In genomic region chr19:795691-796581, GRCh38 we compare ENCODE assay signal across 8 cellular contexts. TPM values are rescaled to one million over a fixed set of nuclear protein-coding genes. Genes with fewer than 3 reads are reported as not detected.
DNase-seq lines count a peak whose midpoint lies in the region; ATAC-seq, FAIRE-seq and TF ChIP-seq lines count a peak whose summit lies in the region.

No MANE protein-coding gene starts in this region.

- DNase-seq in stimulated activated CD4-positive, alpha-beta T cell treated with anti-CD3 and anti-CD28 coated beads, Interleukin-4, amount 100 ng/mL, for 24 hours: peak; percentile 3
- DNase-seq in stimulated activated CD4-positive, alpha-beta T cell treated with anti-CD3 and anti-CD28 coated beads, Interleukin-12 subunit alpha, Interleukin-12 subunit beta, amount 100 ng/mL, for 4 hours: no peak
- no peak for DNase-seq in bronchial epithelial cell (ENCODE audit: low read depth)
- peak in 2 of 3 donors; percentile 61 to 71 for DNase-seq in mucosa of descending colon
- DNase-seq in uterus: peak in 1 of 2 donors; percentile 46
- DNase-seq in activated CD4-positive, alpha-beta T cell treated with anti-CD3 and anti-CD28 coated beads, Interleukin-2, amount 50 U/mL, for 4 hours: no peak

- H3K27me3 ChIP-seq in bronchial epithelial cell (ENCODE audit: control insufficient read depth, insufficient read depth, low read length) (no peaks in the 10 kb centered on the region), uterus (no peaks in the 10 kb centered on the region)

- H3K9me3 ChIP-seq in mucosa of descending colon (no peaks in the 10 kb centered on the region), uterus (no peaks in the 10 kb centered on the region)

- no peak for ATAC-seq in mucosa of descending colon
- no peak for ATAC-seq in GM18870 (IDR thresholded peaks at IDR 0.05; ENCODE audit: unreplicated experiment)
- ATAC-seq in HG03342 (IDR thresholded peaks at IDR 0.05; ENCODE audit: unreplicated experiment): no peak

- TF ChIP-seq CTCF in bronchial epithelial cell (IDR thresholded peaks at IDR 0.05; ENCODE audit: insufficient read depth, low read length, severe bottlenecking): no peak
- no peak for TF ChIP-seq CTCF in mucosa of descending colon (IDR thresholded peaks at IDR 0.05)
- TF ChIP-seq CTCF in uterus (IDR thresholded peaks at IDR 0.05): no peak

- intact Hi-C loops in mucosa of descending colon (cut with DNase I, micrococcal nuclease) (no loop called here), uterus (cut with DNase I; ENCODE audit: low total_unique reads) (no loop called here)

- H3K36me3 ChIP-seq in bronchial epithelial cell (ENCODE audit: control insufficient read depth, insufficient read depth, low read length): peaks cover 17% of the 10 kb centered on the region
- peaks cover 5% of the 10 kb centered on the region for H3K36me3 ChIP-seq in mucosa of descending colon (ENCODE audit: low read depth)
- no peaks in the 10 kb centered on the region for H3K36me3 ChIP-seq in uterus

- peak overlapping the region; percentile 55 for H3K4me3 ChIP-seq in bronchial epithelial cell (ENCODE audit: low read depth, low read length)
- peak overlapping the region; percentile 84 for H3K4me3 ChIP-seq in mucosa of descending colon
- peak overlapping the region; percentile 53 to 57 for H3K4me3 ChIP-seq in uterus

- H3K4me1 ChIP-seq in mucosa of descending colon (ENCODE audit: low read depth) (peaks cover 30% of the 10 kb centered on the region), uterus (peaks cover 15 to 25% of the 10 kb centered on the region in 2 donors)

- FAIRE-seq in bronchial epithelial cell (lab: Jason Lieb, UNC): peak; percentile 73

- TF ChIP-seq POLR2A in uterus (IDR thresholded peaks at IDR 0.05): no peak

- peak overlapping the region; percentile 81 to 84 for H3K27ac ChIP-seq in uterus

RNA-seq across cellular contexts. Expression of gene PTBP1, which starts 1.3 kb away (rescaled TPM):
- total RNA-seq in bronchial epithelial cell (99.0 TPM in 2 replicates), mucosa of descending colon (100 to 1,000 TPM; 204 to 305 (median 281) TPM), uterus (100 to 1,000 TPM in 2 of 4 donors, 10 to 100 TPM in 2; 45.0 to 278 (median 106) TPM)

RNA-seq across cellular contexts. Expression of gene PLPPR3, which starts 25.8 kb away (rescaled TPM):
- total RNA-seq in bronchial epithelial cell (not detected in 2 replicates), mucosa of descending colon (under 1 TPM in 1 of 3 donors, not detected in 2; 0.19 TPM), uterus (1 to 10 TPM in 1 of 4 donors, not detected in 3; 3.4 TPM)

RNA-seq across cellular contexts. Expression of gene AZU1, which starts 31.7 kb away (rescaled TPM):
- total RNA-seq in bronchial epithelial cell: not detected in 2 replicates
- total RNA-seq in mucosa of descending colon: under 1 TPM in 1 of 3 donors, not detected in 2; 0.25 TPM
- 1 to 10 TPM in 1 of 4 donors, under 1 TPM in 1, not detected in 2; 0.85 to 2.6 TPM for total RNA-seq in uterus

RNA-seq across cellular contexts. Expression of gene PRTN3, which starts 44.9 kb away (rescaled TPM):
- total RNA-seq in bronchial epithelial cell (not detected in 2 replicates), mucosa of descending colon (not detected), uterus (1 to 10 TPM in 1 of 4 donors, not detected in 3; 2.9 TPM)

RNA-seq across cellular contexts. Expression of gene MISP, which starts 45.0 kb away (rescaled TPM):
- total RNA-seq in bronchial epithelial cell (105 and 138 TPM in 2 replicates), mucosa of descending colon (100 to 1,000 TPM; 184 to 443 (median 361) TPM), uterus (1 to 10 TPM in 1 of 4 donors, under 1 TPM in 3; 0.26 to 5.5 (median 0.39) TPM)

Comparison
In these comparisons a context has a peak if more than half of its experiments do, and no peak if none do; other contexts are left out.
1. DNase-seq: peak in stimulated activated CD4-positive, alpha-beta T cell treated with anti-CD3 and anti-CD28 coated beads, Interleukin-4, amount 100 ng/mL, for 24 hours (single experiment) and mucosa of descending colon (2 of 3); none in stimulated activated CD4-positive, alpha-beta T cell treated with anti-CD3 and anti-CD28 coated beads, Interleukin-12 subunit alpha, Interleukin-12 subunit beta, amount 100 ng/mL, for 4 hours (single experiment), bronchial epithelial cell (single experiment) and activated CD4-positive, alpha-beta T cell treated with anti-CD3 and anti-CD28 coated beads, Interleukin-2, amount 50 U/mL, for 4 hours (0 of 2).
2. Peak in every context shown above with its lines, with median percentiles within 50 percentile points of each other: H3K4me3 ChIP-seq.